ENCODE assay signal across 8 cellular contexts in the genomic region with DNA sequence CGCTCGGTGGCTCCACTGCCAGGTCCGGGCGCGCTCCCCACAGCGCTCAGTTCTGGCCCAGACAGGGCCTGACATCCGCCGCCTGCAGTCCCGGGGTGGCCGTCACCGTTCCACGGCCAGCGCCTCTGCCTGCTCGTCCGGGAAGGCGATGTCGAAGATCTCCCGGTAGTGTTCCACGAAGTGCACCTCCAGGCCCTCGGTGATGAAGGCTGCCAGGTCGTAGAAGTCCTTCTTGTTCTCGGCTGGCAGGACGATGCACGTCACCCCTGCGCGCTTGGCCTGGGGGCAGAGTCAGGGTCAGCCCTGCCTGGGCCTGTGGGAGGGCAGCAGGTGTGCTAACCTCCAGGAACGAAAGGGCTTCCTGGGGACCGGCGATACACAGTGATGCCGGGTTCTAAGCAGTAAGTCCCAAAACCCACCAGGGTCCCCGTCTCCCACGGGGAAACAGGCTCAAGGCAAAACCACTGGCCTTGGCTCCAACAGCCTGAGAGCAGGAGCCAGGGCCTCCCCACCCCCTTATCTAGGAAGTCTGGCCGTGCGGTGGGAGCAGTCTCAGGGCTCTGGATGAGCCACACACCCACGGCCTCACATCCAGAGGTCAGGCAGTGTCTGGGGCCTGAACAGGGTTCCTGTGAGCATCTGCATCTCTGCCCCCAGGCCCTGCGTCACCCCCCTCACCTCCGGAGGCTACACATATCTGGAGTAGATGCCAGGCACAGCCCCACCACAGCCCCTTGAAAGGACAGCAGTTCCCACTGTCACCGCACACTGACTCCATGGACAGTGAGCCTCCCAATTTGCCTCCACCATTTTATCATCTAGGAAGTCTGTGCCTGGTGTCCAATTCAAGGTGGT. TPM values are rescaled to one million over a fixed set of nuclear protein-coding genes. Genes with fewer than 3 reads are reported as not detected.
DNase-seq lines count a peak whose midpoint lies in the region; ATAC-seq and TF ChIP-seq lines count a peak whose summit lies in the region.

No MANE protein-coding gene starts in this region.

- no peaks in the 10 kb centered on the region for H3K36me3 Mint-ChIP-seq in mesothelial cell of epicardium

- intact Hi-C loops in ascending aorta (cut with DNase I), result loop anchor here (2.0 kb wide), 1 partner anchor 69 kb away; a partner anchor contains a TSS

- peaks cover 5 to 11% of the 10 kb centered on the region in 2 donors for H3K4me1 ChIP-seq in ascending aorta

- DNase-seq in AG09309 (ENCODE audit: low read depth) (no peak), HT1080 (ENCODE audit: low read depth) (peak; percentile 49), ascending aorta (ENCODE audit: low spot score in 2 of 2) (no peak), mesothelial cell of epicardium (ENCODE audit: low spot score in 2 of 2, unreplicated experiment in 2 of 2) (no peak), mucosa of gallbladder (ENCODE audit: low spot score) (no peak), NCI-H1436 (lab: John Stamatoyannopoulos, UW) (no peak), NCI-H146 treated with DMSO at 0.1 percent for 48 hours (lab: John Stamatoyannopoulos, UW; ENCODE audit: unreplicated experiment) (no peak)

- no peak for ATAC-seq in HG03159 (IDR thresholded peaks at IDR 0.05; ENCODE audit: unreplicated experiment)

- H3K27me3 Mint-ChIP-seq in mesothelial cell of epicardium (ENCODE audit: low read depth), result no peaks in the 10 kb centered on the region

- peak overlapping the region; percentile 92 for H3K4me3 ChIP-seq in AG09309 (ENCODE audit: control insufficient read depth, low read depth, low read length)
- peak overlapping the region; percentile 65 to 70 for H3K4me3 ChIP-seq in ascending aorta

- peaks cover 16% of the 10 kb centered on the region for H3K4me1 Mint-ChIP-seq in mesothelial cell of epicardium

- no peaks in the 10 kb centered on the region for H3K27me3 ChIP-seq in ascending aorta

- peak overlapping the region; percentile 80 for H3K27ac Mint-ChIP-seq in mesothelial cell of epicardium

- H3K9me3 ChIP-seq in ascending aorta, result no peaks in the 10 kb centered on the region

- H3K36me3 ChIP-seq in ascending aorta, result peaks cover 54 to 57% of the 10 kb centered on the region in 2 donors

- peak overlapping the region; percentile 98 for H3K4me3 Mint-ChIP-seq in mesothelial cell of epicardium

- no peaks in the 10 kb centered on the region for H3K9me3 Mint-ChIP-seq in mesothelial cell of epicardium

- peak overlapping the region; percentile 85 to 88 for H3K27ac ChIP-seq in ascending aorta

- TF ChIP-seq CTCF in AG09309 (IDR thresholded peaks at IDR 0.05; ENCODE audit: control insufficient read depth, insufficient read depth, low read depth, low read length, missing control alignments), result no peak
- no peak for TF ChIP-seq CTCF in ascending aorta (IDR thresholded peaks at IDR 0.05)
- TF ChIP-seq CTCF in mesothelial cell of epicardium (IDR thresholded peaks at IDR 0.05; ENCODE audit: unreplicated experiment), result no peak

RNA-seq across cellular contexts. Expression of a gene that starts 2.1 kb away (rescaled TPM):
- 1,434 and 2,039 TPM in 2 replicates for total RNA-seq in HT1080 (2014; rRNA removed; shearing (Covaris generic))
- 933 and 1,408 TPM in 2 replicates for polyA plus RNA-seq in HT1080 (2015; cell fraction: cytosol; rRNA removed)
- 312 and 437 TPM in 2 replicates for polyA plus RNA-seq in HT1080 (2015; cell fraction: nucleus; rRNA removed)
- total RNA-seq in ascending aorta, result 885 TPM
- total RNA-seq in mesothelial cell of epicardium, result 947 to 1,016 TPM (median 998 TPM) in 3 replicates
- total RNA-seq in mucosa of gallbladder, result 609 TPM

RNA-seq across cellular contexts. Expression of a gene that starts 11.3 kb away (rescaled TPM):
- total RNA-seq in HT1080 (2014; rRNA removed; shearing (Covaris generic)), result 4.5 and 6.2 TPM in 2 replicates
- 10.3 and 10.5 TPM in 2 replicates for polyA plus RNA-seq in HT1080 (2015; cell fraction: cytosol; rRNA removed)
- 10.3 and 20.6 TPM in 2 replicates for polyA plus RNA-seq in HT1080 (2015; cell fraction: nucleus; rRNA removed)
- total RNA-seq in ascending aorta (116 TPM), mesothelial cell of epicardium (15.9 to 16.7 TPM (median 16.0 TPM) in 3 replicates), mucosa of gallbladder (15.7 TPM)

RNA-seq across cellular contexts. Expression of a gene that starts 11.8 kb away (rescaled TPM):
- 234 and 256 TPM in 2 replicates for total RNA-seq in HT1080 (2014; rRNA removed; shearing (Covaris generic))
- 91.2 and 117 TPM in 2 replicates for polyA plus RNA-seq in HT1080 (2015; cell fraction: cytosol; rRNA removed)
- polyA plus RNA-seq in HT1080 (2015; cell fraction: nucleus; rRNA removed), result 57.7 and 59.2 TPM in 2 replicates
- total RNA-seq in ascending aorta (75.6 TPM), mesothelial cell of epicardium (30.0 to 32.3 TPM (median 30.7 TPM) in 3 replicates), mucosa of gallbladder (62.6 TPM)

RNA-seq across cellular contexts. Expression of a gene that starts 27.8 kb away (rescaled TPM):
- total RNA-seq in HT1080 (2014; rRNA removed; shearing (Covaris generic)), result 139 and 153 TPM in 2 replicates
- polyA plus RNA-seq in HT1080 (2015; cell fraction: cytosol; rRNA removed), result 126 and 131 TPM in 2 replicates
- 195 and 210 TPM in 2 replicates for polyA plus RNA-seq in HT1080 (2015; cell fraction: nucleus; rRNA removed)
- total RNA-seq in ascending aorta, result 60.0 TPM
- total RNA-seq in mesothelial cell of epicardium, result 63.4 to 69.8 TPM (median 69.6 TPM) in 3 replicates
- total RNA-seq in mucosa of gallbladder, result 80.2 TPM

RNA-seq across cellular contexts. Expression of a gene that starts 28.3 kb away (rescaled TPM):
- 0.20 TPM in 1 of 2 replicates, not detected in the other for total RNA-seq in HT1080 (2014; rRNA removed; shearing (Covaris generic))
- polyA plus RNA-seq in HT1080 (2015; cell fraction: cytosol; rRNA removed), result not detected in 2 replicates
- polyA plus RNA-seq in HT1080 (2015; cell fraction: nucleus; rRNA removed), result not detected in 2 replicates
- not detected for total RNA-seq in ascending aorta
- total RNA-seq in mesothelial cell of epicardium, result not detected in 3 replicates
- not detected for total RNA-seq in mucosa of gallbladder
